33 cellular contexts compared by ENCODE assay signal in genomic region chr9:86376016-86376415, GRCh38.
"Had no signal": no experiment of that assay in that cellular context is flagged by ENCODE, and none has a peak within 500 bp of the region (broad histone marks: within the 10 kb centered on the region; RNA-seq: fewer than 3 reads in every experiment).

No MANE protein-coding gene starts in this region.

- FAIRE-seq: RCC 7860 had no signal

- H3K4me3 ChIP-seq: PC-9, SJCRH30, SK-N-MC had no signal

- H3K27me3 ChIP-seq: SJCRH30 had no signal

- H3K4me2 ChIP-seq: PC-9 had no signal

- ATAC-seq: Panc1, Right ventricle myocardium inferior, SK-N-SH treated with all-trans-retinoic acid at 6 μM for 48 hours, T-cell had no signal

- H3K4me1 ChIP-seq: SJCRH30 had no signal

- H2AFZ ChIP-seq: PC-9 had no signal

- H3K36me3 ChIP-seq: SJCRH30 had no signal

- DNase-seq: MM.1S, MV-4-11, NCI-H1092, NCI-H1105, NCI-H1417, NCI-H1436, NCI-H146, NCI-H1694, NCI-H187, NCI-H1930, NCI-H2029 treated with DMSO at 0.1 percent for 48 hours, NCI-H2081 treated with DMSO at 0.1 percent for 48 hours, NCI-H2107, NCI-H2171, NCI-H226, NCI-H446 treated with DMSO at 0.1 percent for 48 hours, NCI-H510A, NCI-H524, NCI-H526, NCI-H69, NCI-H748 treated with DMSO at 0.1 percent for 48 hours, NCI-H82, PC-9, SHP77, SIG-M5, SJCRH30, T-cell had no signal

- H3K27ac ChIP-seq: PC-9, RWPE1, SJCRH30, SK-N-MC had no signal
